In the genomic region with DNA sequence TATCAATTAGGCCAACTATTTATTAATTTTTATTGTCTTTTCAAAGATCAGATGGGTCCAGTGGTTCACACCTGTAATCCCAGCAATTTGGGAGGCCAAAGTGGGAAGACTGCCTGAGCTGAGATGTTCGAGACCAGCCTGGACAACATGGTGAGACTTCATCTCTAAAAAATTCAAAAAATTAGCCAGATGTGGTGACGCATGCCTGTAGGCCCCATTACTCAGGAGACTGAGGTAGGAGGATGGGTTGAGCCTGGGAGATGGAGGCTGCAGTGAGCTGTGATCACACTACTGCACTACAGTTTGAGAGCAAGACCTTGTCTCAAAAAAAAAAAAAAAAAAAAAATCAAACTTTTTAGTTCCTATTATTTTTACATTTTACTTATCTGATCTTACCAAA, we compare ENCODE assay signal across 15 cellular contexts. TPM values are rescaled to one million over a fixed set of nuclear protein-coding genes. Genes with fewer than 3 reads are reported as not detected.
A peak's percentile ranks its signal among the peaks of the same experiment; 100 is the strongest.
DNase-seq lines count a peak whose midpoint lies in the region; ATAC-seq and TF ChIP-seq lines count a peak whose summit lies in the region.
"Had no signal": no experiment of that assay in that cellular context is flagged by ENCODE, and none has a peak within 500 bp of the region (broad histone marks: within the 10 kb centered on the region; RNA-seq: fewer than 3 reads in every experiment).

No MANE protein-coding gene starts in this region.

- WGBS in psoas muscle, 3 donors: 79 to 88% (median 81%) methylated on average over 2 of the region's 2 CpGs

- ATAC-seq in psoas muscle: peak; percentile 5 to 33 (median 15)
- ATAC-seq in T-helper 17 cell: no peak
- no peak for ATAC-seq in GM18498 (IDR thresholded peaks at IDR 0.05; ENCODE audit: unreplicated experiment)
- no peak for ATAC-seq in HG03439 (IDR thresholded peaks at IDR 0.05; ENCODE audit: unreplicated experiment)
- ATAC-seq: HCT116 had no signal

- no peak overlapping the region for H3K4me3 Mint-ChIP-seq in dendritic cell treated with granulocyte-macrophage colony-stimulating factor and Interleukin-4, amounts not matched to agents 40 ng/mL and 50 ng/mL, for 4 days
- H3K4me3 Mint-ChIP-seq in T-helper 17 cell: no peak overlapping the region
- H3K4me3 Mint-ChIP-seq: CD4-positive, alpha-beta T cell; IgD-negative memory B cell had no signal

- no peak for TF ChIP-seq CTCF in AG10803 (conservative IDR thresholded peaks at IDR 0.05; ENCODE audit: low read length)
- TF ChIP-seq CTCF in psoas muscle (IDR thresholded peaks at IDR 0.05): no peak

- H3K9me3 Mint-ChIP-seq in dendritic cell treated with granulocyte-macrophage colony-stimulating factor and Interleukin-4, amounts not matched to agents 40 ng/mL and 50 ng/mL, for 4 days: no peaks in the 10 kb centered on the region
- H3K9me3 Mint-ChIP-seq: CD4-positive, alpha-beta T cell; IgD-negative memory B cell had no signal

- H3K4me3 ChIP-seq in AG10803 (ENCODE audit: low read length) (no peak overlapping the region), psoas muscle (no peak overlapping the region)
- H3K4me3 ChIP-seq: BLaER1 treated with 17β-estradiol and CSF1 and Interleukin-3, amounts not matched to agents 10 nM and 100 nM had no signal

- H3K36me3 Mint-ChIP-seq in dendritic cell treated with granulocyte-macrophage colony-stimulating factor and Interleukin-4, amounts not matched to agents 40 ng/mL and 50 ng/mL, for 4 days (ENCODE audit: low read depth): peaks cover 69% of the 10 kb centered on the region
- H3K36me3 Mint-ChIP-seq in T-helper 17 cell (ENCODE audit: low read depth): peaks cover 3% of the 10 kb centered on the region

- H3K27ac ChIP-seq in psoas muscle: peak overlapping the region; percentile 76
- H3K27ac ChIP-seq: BLaER1 treated with 17β-estradiol and CSF1 and Interleukin-3, amounts not matched to agents 10 nM and 100 nM had no signal

- peak overlapping the region; percentile 63 for H3K27ac Mint-ChIP-seq in dendritic cell treated with granulocyte-macrophage colony-stimulating factor and Interleukin-4, amounts not matched to agents 40 ng/mL and 50 ng/mL, for 4 days
- H3K27ac Mint-ChIP-seq in T-helper 17 cell: no peak overlapping the region
- H3K27ac Mint-ChIP-seq: CD4-positive, alpha-beta T cell; IgD-negative memory B cell had no signal

- intact Hi-C loops in dendritic cell treated with granulocyte-macrophage colony-stimulating factor and Interleukin-4, amounts not matched to agents 40 ng/mL and 50 ng/mL, for 4 days (cut with micrococcal nuclease): loop anchor here (5.0 kb wide), 1 partner anchor 238 kb away; no protein-coding TSS in a partner anchor
- intact Hi-C loops in psoas muscle (cut with DNase I): no loop called here

- DNase-seq in AG10803 (ENCODE audit: low read depth): peak; percentile 14
- DNase-seq in ELR (ENCODE audit: low read depth): peak; percentile 63
- DNase-seq in psoas muscle: no peak
- no peak for DNase-seq in T-helper 17 cell
- DNase-seq: 8988T; Calu3; CD4-positive, alpha-beta T cell; DMS 273 treated with DMSO at 0.1 percent for 48 hours; GDM1 had no signal

- H3K36me3 ChIP-seq in psoas muscle (ENCODE audit: insufficient read depth in 1 of 2, low read depth in 1 of 2): peaks cover 18 to 84% of the 10 kb centered on the region in 2 donors

- H3K4me1 Mint-ChIP-seq in dendritic cell treated with granulocyte-macrophage colony-stimulating factor and Interleukin-4, amounts not matched to agents 40 ng/mL and 50 ng/mL, for 4 days (ENCODE audit: low read depth): peaks cover 27% of the 10 kb centered on the region
- peaks cover 14% of the 10 kb centered on the region for H3K4me1 Mint-ChIP-seq in T-helper 17 cell

- H3K27me3 ChIP-seq in psoas muscle (ENCODE audit: insufficient read depth in 3 of 3, low read length in 2 of 3): no peaks in the 10 kb centered on the region
- H3K27me3 ChIP-seq: BLaER1 treated with 17β-estradiol and CSF1 and Interleukin-3, amounts not matched to agents 10 nM and 100 nM had no signal

- H3K9me3 ChIP-seq in psoas muscle: no peaks in the 10 kb centered on the region
- H3K9me3 ChIP-seq in T-helper 17 cell (ENCODE audit: control insufficient read depth, low read length, poor library complexity, severe bottlenecking): no peaks in the 10 kb centered on the region
- H3K9me3 ChIP-seq: BLaER1 treated with 17β-estradiol and CSF1 and Interleukin-3, amounts not matched to agents 10 nM and 100 nM had no signal

- peaks cover 5% of the 10 kb centered on the region for H3K4me1 ChIP-seq in psoas muscle

- H3K27me3 Mint-ChIP-seq in dendritic cell treated with granulocyte-macrophage colony-stimulating factor and Interleukin-4, amounts not matched to agents 40 ng/mL and 50 ng/mL, for 4 days: no peaks in the 10 kb centered on the region
- no peaks in the 10 kb centered on the region for H3K27me3 Mint-ChIP-seq in T-helper 17 cell
- H3K27me3 Mint-ChIP-seq: CD4-positive, alpha-beta T cell; IgD-negative memory B cell had no signal

RNA-seq across cellular contexts. Expression of gene AP3S2, which starts 8.2 kb away (rescaled TPM):
- total RNA-seq in psoas muscle: 10 to 100 TPM; 40.6 to 61.0 (median 46.6) TPM
- polyA plus RNA-seq in psoas muscle: 10 to 100 TPM; 18.0 to 74.3 (median 26.6) TPM
- 10 to 100 TPM; 28.0 to 29.1 TPM for total RNA-seq in T-helper 17 cell

RNA-seq across cellular contexts. Expression of gene ARPIN, which starts 27.1 kb away (rescaled TPM):
- total RNA-seq in psoas muscle: 10 to 100 TPM in 1 of 4 donors, 1 to 10 TPM in 3; 5.3 to 10.3 (median 9.7) TPM
- polyA plus RNA-seq in psoas muscle: 1 to 10 TPM; 3.5 to 8.9 (median 4.3) TPM
- under 1 TPM in 1 of 2 donors, not detected in 1; 0.13 TPM for total RNA-seq in T-helper 17 cell
- total RNA-seq: CD4-positive, alpha-beta T cell had no signal
- polyA plus RNA-seq: IgD-negative memory B cell had no signal

Comparison
In these comparisons a context has a peak if more than half of its experiments do, and no peak if none do; other contexts are left out.
1. DNase-seq: peak in AG10803 (single experiment) and ELR (single experiment); none in psoas muscle (0 of 2) and T-helper 17 cell (0 of 3).
2. ATAC-seq: peak in psoas muscle (4 of 4); none in T-helper 17 cell (single experiment), GM18498 (single experiment) and HG03439 (single experiment).
3. RNA of gene ARPIN, which starts 27.1 kb away (total RNA-seq): 5.3 to 10.3 TPM in psoas muscle; 0.13 TPM in T-helper 17 cell; every median in the first group is over 4 times any median in the second.